ENCODE assay signal across 1 cellular context in the genomic region with DNA sequence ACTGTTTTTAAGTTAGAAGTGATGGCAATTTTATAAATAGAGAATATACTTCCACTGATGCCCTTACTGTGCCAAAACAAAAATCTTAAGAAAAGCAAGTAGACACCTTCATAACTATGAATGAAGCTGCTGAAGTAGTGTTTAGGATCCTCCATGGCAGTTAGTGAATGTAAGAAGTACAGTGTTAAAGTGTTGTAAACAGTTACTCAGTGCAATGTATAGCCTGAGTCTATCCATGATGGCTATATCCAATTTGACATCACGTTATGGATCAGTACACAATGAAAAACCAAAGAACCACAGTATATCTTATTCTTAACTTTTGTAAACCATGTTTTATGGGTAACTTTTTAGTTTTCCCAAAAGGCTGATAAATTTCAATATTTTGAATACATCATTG.
A peak's percentile ranks its signal among the peaks of the same experiment; 100 is the strongest.
TF ChIP-seq lines count a peak whose summit lies in the region.

No MANE protein-coding gene starts in this region.

TF ChIP-seq in HepG2, 621 proteins besides CTCF, POLR2A, EP300 and RAD21:
- TF ChIP-seq RBFOX2 (IDR thresholded peaks at IDR 0.05; ENCODE audit: low read depth, low read length) (0 out of 2 replicates have a peak, but pooled peaks have one; percentile 47), ZC3H4 (CRISPR knock-in tag; IDR thresholded peaks at IDR 0.05; ENCODE audit: borderline replicate concordance) (no peak)
